8 cellular contexts compared by ENCODE assay signal in the genomic region with DNA sequence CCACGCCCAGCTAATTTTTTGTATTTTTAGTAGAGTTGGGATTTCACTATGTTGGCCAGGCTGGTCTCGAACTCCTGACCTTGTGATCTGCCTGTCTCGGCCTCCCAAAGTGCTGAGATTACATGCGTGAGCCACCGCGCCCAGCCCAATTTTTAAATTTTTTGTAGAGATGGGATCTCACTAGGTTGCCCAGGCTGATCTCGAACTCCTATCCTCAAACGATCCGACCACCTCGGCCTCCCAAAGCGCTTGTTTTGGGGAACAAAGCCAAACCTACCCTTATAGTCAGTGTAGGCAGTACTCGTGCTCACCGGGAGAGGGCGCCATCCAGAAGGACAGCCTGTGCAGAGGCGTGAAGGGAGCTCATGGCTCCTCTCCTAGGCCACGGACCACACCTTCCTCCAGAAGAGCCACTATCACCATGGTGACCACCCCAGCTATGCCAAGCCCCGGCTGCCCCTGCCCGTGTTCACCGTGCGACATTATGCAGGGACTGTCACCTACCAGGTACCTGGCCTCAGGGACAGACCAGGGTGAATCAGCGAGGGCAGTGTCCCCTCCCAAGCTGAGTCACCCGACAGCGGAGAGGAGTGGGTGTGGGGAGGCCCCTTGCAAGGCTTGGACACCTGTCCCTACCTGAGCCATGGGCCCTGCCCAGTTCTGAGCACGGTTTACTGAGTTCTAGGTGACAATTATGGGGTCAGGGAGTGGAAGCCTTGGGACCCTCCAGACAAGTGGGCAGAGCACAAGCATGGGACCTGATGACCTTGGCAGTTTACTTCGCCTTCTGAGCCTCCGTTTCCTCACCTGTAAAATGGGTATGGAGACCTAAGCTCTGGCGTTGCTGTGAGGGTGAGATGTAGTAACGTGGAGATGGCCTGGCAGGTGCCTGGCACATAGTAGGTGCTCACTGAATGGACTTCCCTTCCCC. TPM values are rescaled to one million over a fixed set of nuclear protein-coding genes. Genes with fewer than 3 reads are reported as not detected.
DNase-seq lines count a peak whose midpoint lies in the region; ATAC-seq, FAIRE-seq and TF ChIP-seq lines count a peak whose summit lies in the region.

No MANE protein-coding gene starts in this region.

- no peaks in the 10 kb centered on the region for H3K36me3 ChIP-seq in naive thymus-derived CD4-positive, alpha-beta T cell (ENCODE audit: control insufficient read depth in 2 of 3, insufficient read depth in 3 of 3, low read length in 3 of 3)

- no peaks in the 10 kb centered on the region for H3K27me3 ChIP-seq in naive thymus-derived CD4-positive, alpha-beta T cell (ENCODE audit: control insufficient read depth in 2 of 2, insufficient read depth in 2 of 2, low read length in 2 of 2)

- no peaks in the 10 kb centered on the region for H3K36me3 Mint-ChIP-seq in effector memory CD8-positive, alpha-beta T cell (ENCODE audit: insufficient read depth)
- H3K36me3 Mint-ChIP-seq in naive thymus-derived CD4-positive, alpha-beta T cell, result no peaks in the 10 kb centered on the region
- no peaks in the 10 kb centered on the region for H3K36me3 Mint-ChIP-seq in type B pancreatic cell

- intact Hi-C loops in naive thymus-derived CD4-positive, alpha-beta T cell (cut with micrococcal nuclease), result no loop called here

- in situ Hi-C loops in ACHN (cut with HindIII; ENCODE audit: low pct_ligation_motif_present, low pct_unique_long_range_greater_than_20kb, low sequenced_read_pairs), result no loop called here

- no peak overlapping the region for H3K27ac Mint-ChIP-seq in effector memory CD8-positive, alpha-beta T cell
- no peak overlapping the region for H3K27ac Mint-ChIP-seq in naive thymus-derived CD4-positive, alpha-beta T cell
- no peak overlapping the region for H3K27ac Mint-ChIP-seq in type B pancreatic cell

- POLR2A ChIA-PET in naive thymus-derived CD4-positive, alpha-beta T cell (lab: Charles Lee), result interaction anchor here (0.6 to 0.7 kb wide), 2 partner anchors 20 to 123 kb away, joined by 3 to 5 read pairs; no protein-coding TSS in a partner anchor

- peak; percentile 84 for ATAC-seq in effector memory CD8-positive, alpha-beta T cell (replicated peaks)
- peak; percentile 89 for ATAC-seq in naive thymus-derived CD4-positive, alpha-beta T cell
- ATAC-seq in HG03025 (IDR thresholded peaks at IDR 0.05; ENCODE audit: low FRiP score, unreplicated experiment), result no peak

- DNase-seq in ACHN, result peak; percentile 77
- peak; percentile 45 for DNase-seq in GM18507 (ENCODE audit: extremely low spot score, insufficient read length, low read depth)
- DNase-seq in NCI-H748 (lab: John Stamatoyannopoulos, UW; ENCODE audit: unreplicated experiment), result peak; percentile 88
- DNase-seq in activated CD4-positive, alpha-beta T cell treated with anti-CD3 and anti-CD28 coated beads, Interleukin-2, amount 50 U/mL, for 24 hours (ENCODE audit: low read depth in 1 of 2, low spot score in 1 of 2), result peak; percentile 29 to 40
- peak; percentile 59 to 62 (median 60) for DNase-seq in effector memory CD8-positive, alpha-beta T cell
- DNase-seq in naive thymus-derived CD4-positive, alpha-beta T cell, result peak; percentile 25 to 68 (median 45)
- DNase-seq in type B pancreatic cell (ENCODE audit: extremely low spot score, unreplicated experiment), result no peak

- FAIRE-seq in GM18507 (lab: Jason Lieb, UNC), result peak; percentile 69

- no peaks in the 10 kb centered on the region for H3K9me3 Mint-ChIP-seq in effector memory CD8-positive, alpha-beta T cell
- H3K9me3 Mint-ChIP-seq in naive thymus-derived CD4-positive, alpha-beta T cell, result no peaks in the 10 kb centered on the region
- H3K9me3 Mint-ChIP-seq in type B pancreatic cell, result no peaks in the 10 kb centered on the region

- no peak overlapping the region for H3K4me3 ChIP-seq in naive thymus-derived CD4-positive, alpha-beta T cell (ENCODE audit: low read length)

- peaks cover 0 to 5% of the 10 kb centered on the region in 2 donors for H3K4me1 Mint-ChIP-seq in effector memory CD8-positive, alpha-beta T cell (ENCODE audit: low read depth in 2 of 2)
- peaks cover 0 to 6% (median 0%) of the 10 kb centered on the region in 7 donors for H3K4me1 Mint-ChIP-seq in naive thymus-derived CD4-positive, alpha-beta T cell
- H3K4me1 Mint-ChIP-seq in type B pancreatic cell (ENCODE audit: unreplicated experiment), result no peaks in the 10 kb centered on the region

- no peaks in the 10 kb centered on the region for H3K27me3 Mint-ChIP-seq in effector memory CD8-positive, alpha-beta T cell
- H3K27me3 Mint-ChIP-seq in naive thymus-derived CD4-positive, alpha-beta T cell, result no peaks in the 10 kb centered on the region
- no peaks in the 10 kb centered on the region for H3K27me3 Mint-ChIP-seq in type B pancreatic cell

- H3K27ac ChIP-seq in naive thymus-derived CD4-positive, alpha-beta T cell (ENCODE audit: low read depth, low read length), result no peak overlapping the region

- peak; percentile 84 for TF ChIP-seq CTCF in type B pancreatic cell (conservative IDR thresholded peaks at IDR 0.05)

- H3K9me3 ChIP-seq in naive thymus-derived CD4-positive, alpha-beta T cell (ENCODE audit: control insufficient read depth in 2 of 3, low read length in 3 of 3), result no peaks in the 10 kb centered on the region

- CTCF ChIA-PET in naive thymus-derived CD4-positive, alpha-beta T cell (lab: Charles Lee), result interaction anchor here (0.6 to 1.6 kb wide), 8 partner anchors 9 to 174 kb away, joined by 3 to 7 read pairs (median 3); a partner anchor contains a TSS

- H3K4me3 Mint-ChIP-seq in effector memory CD8-positive, alpha-beta T cell, result no peak overlapping the region
- H3K4me3 Mint-ChIP-seq in naive thymus-derived CD4-positive, alpha-beta T cell, result no peak overlapping the region
- H3K4me3 Mint-ChIP-seq in type B pancreatic cell, result no peak overlapping the region

- H3K4me1 ChIP-seq in naive thymus-derived CD4-positive, alpha-beta T cell (ENCODE audit: control insufficient read depth in 2 of 2, insufficient read depth in 2 of 2, low read length in 2 of 2), result no peaks in the 10 kb centered on the region

RNA-seq across cellular contexts. Expression of a gene that starts 13.7 kb away (rescaled TPM):
- 100 to 1,000 TPM in 4 of 5 experiments, 10 to 100 TPM in 1; 72.2 to 461 (median 304) TPM for total RNA-seq in naive thymus-derived CD4-positive, alpha-beta T cell
- 1 to 10 TPM; 1.2 to 2.3 TPM for polyA plus RNA-seq in naive thymus-derived CD4-positive, alpha-beta T cell
- total RNA-seq in type B pancreatic cell (ENCODE audit: low replicate concordance), result 48.2 and 49.0 TPM in 2 replicates

RNA-seq across cellular contexts. Expression of a gene that starts 31.9 kb away (rescaled TPM):
- total RNA-seq in naive thymus-derived CD4-positive, alpha-beta T cell, result 1 to 10 TPM in 2 of 5 experiments, under 1 TPM in 3; 0.43 to 2.4 (median 0.84) TPM
- polyA plus RNA-seq in naive thymus-derived CD4-positive, alpha-beta T cell, result under 1 TPM; 0.06 to 0.22 TPM
- total RNA-seq in type B pancreatic cell (ENCODE audit: low replicate concordance), result 9.3 and 17.7 TPM in 2 replicates
